ENCODE assay signal across 8 cellular contexts in genomic region chr1:9239622-9240401, GRCh38. TPM values are rescaled to one million over a fixed set of nuclear protein-coding genes. Genes with fewer than 3 reads are reported as not detected.
DNase-seq lines count a peak whose midpoint lies in the region; ATAC-seq and FAIRE-seq lines count a peak whose summit lies in the region.

No MANE protein-coding gene starts in this region.

- DNase-seq in RCC 7860 (ENCODE audit: low spot score) (peak; percentile 29), amniotic epithelial cell (ENCODE audit: low read depth) (peak; percentile 99), left lobe of liver (ENCODE audit: low spot score) (peak; percentile 85), superior temporal gyrus (ENCODE audit: extremely low spot score) (no peak), NCI-H524 treated with DMSO at 0.1 percent for 48 hours (lab: John Stamatoyannopoulos, UW) (no peak)
- DNase-seq in stimulated activated CD8-positive, alpha-beta memory T cell treated with anti-CD3 and anti-CD28 coated beads, Interleukin-12 subunit alpha, Interleukin-12 subunit beta, amount 100 ng/mL, for 4 hours (ENCODE audit: low read depth), result peak; percentile 10

- ATAC-seq in GM19463 (IDR thresholded peaks at IDR 0.05; ENCODE audit: unreplicated experiment) (peak; percentile 61), left lobe of liver (peak; percentile 56), HG03460 (IDR thresholded peaks at IDR 0.05; ENCODE audit: unreplicated experiment) (no peak)

- no peak for FAIRE-seq in RCC 7860 (lab: Jason Lieb, UNC)

RNA-seq across cellular contexts. Expression of gene H6PD, which starts 5.2 kb away (rescaled TPM):
- 116 TPM for total RNA-seq in left lobe of liver

RNA-seq across cellular contexts. Expression of gene SPSB1, which starts 52.9 kb away (rescaled TPM):
- total RNA-seq in left lobe of liver, result 6.2 TPM

Comparison
In these comparisons a context has a peak if more than half of its experiments do, and no peak if none do; other contexts are left out.
1. DNase-seq: peak in RCC 7860 (single experiment), amniotic epithelial cell (single experiment), left lobe of liver (single experiment) and stimulated activated CD8-positive, alpha-beta memory T cell treated with anti-CD3 and anti-CD28 coated beads, Interleukin-12 subunit alpha, Interleukin-12 subunit beta, amount 100 ng/mL, for 4 hours (single experiment); none in superior temporal gyrus (single experiment) and NCI-H524 treated with DMSO at 0.1 percent for 48 hours (single experiment).